In genomic region chr11:61294717-61295595, GRCh38 we compare ENCODE assay signal across 8 cellular contexts. TPM values are rescaled to one million over a fixed set of nuclear protein-coding genes. Genes with fewer than 3 reads are reported as not detected.
DNase-seq lines count a peak whose midpoint lies in the region; ATAC-seq and FAIRE-seq lines count a peak whose summit lies in the region.

TSS of gene VWCE (minus strand) at chr11:61295316. CDS start at chr11:61295037, 279 bp downstream.

- H3K9ac ChIP-seq in adipocyte (ENCODE audit: low read length) = peak within 1 kb of the TSS; percentile 85

- FAIRE-seq in small intestine (lab: Jason Lieb, UNC) = no peak

- H3K4me1 ChIP-seq in adipocyte (ENCODE audit: control insufficient read depth, insufficient read depth, low read length) (peaks cover 39% of the 10 kb centered on the region), small intestine (ENCODE audit: control insufficient read depth in 2 of 2, insufficient read depth in 1 of 2, low read depth in 1 of 2, low read length in 1 of 2) (peaks cover 3 to 8% of the 10 kb centered on the region in 2 donors)

- no peaks in the 10 kb centered on the region for H3K27me3 ChIP-seq in adipocyte (replicated peaks; ENCODE audit: control insufficient read depth, insufficient read depth, low read length)
- H3K27me3 ChIP-seq in small intestine (ENCODE audit: control insufficient read depth in 2 of 2, insufficient read depth in 2 of 2, low read length in 2 of 2) = no peaks in the 10 kb centered on the region

- H3K36me3 ChIP-seq in KOPT-K1 (ENCODE audit: insufficient read depth, low read length) = peaks cover 29% of the 10 kb centered on the region
- peaks cover 14% of the 10 kb centered on the region for H3K36me3 ChIP-seq in adipocyte (ENCODE audit: control insufficient read depth, insufficient read depth, low read length, severe bottlenecking)
- H3K36me3 ChIP-seq in small intestine (ENCODE audit: control insufficient read depth in 2 of 2, insufficient read depth in 2 of 2, low read length in 2 of 2) = peaks cover 0 to 3% of the 10 kb centered on the region in 2 donors

- 1% methylated on average over 81 to 97 of the region's 97 CpGs for WGBS in small intestine, 3 donors

- ATAC-seq in GM21576 (IDR thresholded peaks at IDR 0.05; ENCODE audit: unreplicated experiment) = peak; percentile 69

- DNase-seq in Daoy (ENCODE audit: low read depth) = peak; percentile 63
- DNase-seq in SW480 (ENCODE audit: low spot score) = peak; percentile 83
- DNase-seq in adipocyte (ENCODE audit: low read depth) = peak; percentile 78
- peak; percentile 25 to 31 for DNase-seq in hippocampal formation (lab: John Stamatoyannopoulos, UW)
- peak; percentile 67 for DNase-seq in small intestine
- DNase-seq in globus pallidus (ENCODE audit: low spot score) = no peak

- peak within 1 kb of the TSS; percentile 50 for H3K27ac ChIP-seq in KOPT-K1 (ENCODE audit: low read depth, low read length, poor library complexity, severe bottlenecking)
- H3K27ac ChIP-seq in small intestine (ENCODE audit: low read depth in 1 of 2, low read length in 1 of 2) = no peak within 1 kb of the TSS

- H3K9me3 ChIP-seq in KOPT-K1 (ENCODE audit: insufficient read depth, low read length, poor library complexity, severe bottlenecking) (no peaks in the 10 kb centered on the region), adipocyte (ENCODE audit: control insufficient read depth, low read length) (no peaks in the 10 kb centered on the region), small intestine (ENCODE audit: control insufficient read depth, low read depth) (no peaks in the 10 kb centered on the region)

- H3K4me3 ChIP-seq in adipocyte (ENCODE audit: low read length) (peak within 1 kb of the TSS; percentile 84), small intestine (ENCODE audit: low read depth in 1 of 2, low read length in 2 of 2) (peak within 1 kb of the TSS in 1 of 2 donors; percentile 62)

RNA-seq across cellular contexts. Expression of gene VWCE, which starts in this region (rescaled TPM):
- not detected in 2 replicates for total RNA-seq in Daoy (2014; rRNA removed; shearing (Covaris generic))
- 1 to 10 TPM in 2 of 3 donors, under 1 TPM in 1; 0.67 to 3.2 (median 2.7) TPM for polyA plus RNA-seq in small intestine

Comparison
In these comparisons a context has a peak if more than half of its experiments do, and no peak if none do; other contexts are left out.
1. Peak in DNase-seq in Daoy; RNA of the gene not detected or under 1 TPM.